ENCODE assay signal across 8 cellular contexts in the genomic region with DNA sequence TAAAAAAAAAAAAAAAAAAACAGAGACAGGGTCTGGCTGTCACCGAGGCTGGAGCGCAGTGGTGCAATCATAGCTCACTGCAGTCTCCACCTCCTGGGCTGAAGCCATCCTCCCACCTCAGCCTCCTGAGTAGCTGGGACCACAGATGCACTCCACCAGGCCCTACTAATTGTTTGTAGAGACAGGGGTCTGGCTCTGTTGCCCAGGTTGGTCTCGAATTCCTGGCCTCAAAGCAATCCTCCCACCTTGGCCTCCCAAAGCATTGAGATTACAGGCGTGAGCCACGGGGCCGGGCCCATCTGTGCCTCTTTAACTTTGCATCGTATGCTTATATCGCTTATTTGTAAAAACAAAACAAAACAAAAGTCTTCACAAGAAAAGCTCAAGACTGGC. TPM values are rescaled to one million over a fixed set of nuclear protein-coding genes. Genes with fewer than 3 reads are reported as not detected.
DNase-seq lines count a peak whose midpoint lies in the region; ATAC-seq and TF ChIP-seq lines count a peak whose summit lies in the region.

No MANE protein-coding gene starts in this region.

- no peak for TF ChIP-seq POLR2A in ovary (IDR thresholded peaks at IDR 0.05)

- H3K4me1 ChIP-seq in endocrine pancreas (ENCODE audit: control insufficient read depth, insufficient read depth, low read length) (no peaks in the 10 kb centered on the region), ovary (ENCODE audit: insufficient read depth) (peaks cover 17% of the 10 kb centered on the region)

- H3K9ac ChIP-seq in endocrine pancreas (ENCODE audit: control insufficient read depth, insufficient read depth, low read length): peak overlapping the region; percentile 38

- peak overlapping the region; percentile 58 to 89 for H3K27ac ChIP-seq in ovary

- intact Hi-C loops in ovary (cut with DNase I): no loop called here

- DNase-seq in T-helper 2 cell: peak in 3 of 5 experiments; percentile 13 to 82 (median 33)
- peak in 3 of 5 donors; percentile 43 to 67 (median 52) for DNase-seq in ovary
- no peak for DNase-seq in globus pallidus (ENCODE audit: low spot score)
- no peak for DNase-seq in iPS-NIHi7 (ENCODE audit: extremely low spot score)
- no peak for DNase-seq in SIG-M5 treated with dmso at 0.1 percent for 504 hours (lab: John Stamatoyannopoulos, UW; ENCODE audit: unreplicated experiment)

- H3K27me3 ChIP-seq in endocrine pancreas (ENCODE audit: control insufficient read depth, insufficient read depth, low read length) (no peaks in the 10 kb centered on the region), ovary (no peaks in the 10 kb centered on the region)

- H3K4me3 ChIP-seq in GM08714 (ENCODE audit: low read length) (peak overlapping the region; percentile 72; the same call in 1 of the 2 replicates), endocrine pancreas (ENCODE audit: control insufficient read depth, insufficient read depth, low read length) (peak overlapping the region; percentile 40), ovary (peak overlapping the region; percentile 66)

- no peak for TF ChIP-seq EP300 in ovary (IDR thresholded peaks at IDR 0.05)

- no peak for ATAC-seq in HG03571 (IDR thresholded peaks at IDR 0.05; ENCODE audit: unreplicated experiment)

- TF ChIP-seq CTCF in ovary (IDR thresholded peaks at IDR 0.05): no peak

- 1 to 5% (median 2%) methylated on average over 8 of the region's 8 CpGs for WGBS in ovary, 3 donors

- H3K9me3 ChIP-seq in endocrine pancreas (ENCODE audit: control insufficient read depth, low read length) (no peaks in the 10 kb centered on the region), ovary (no peaks in the 10 kb centered on the region)

- H3K36me3 ChIP-seq in endocrine pancreas (ENCODE audit: control insufficient read depth, insufficient read depth, low read length): no peaks in the 10 kb centered on the region
- H3K36me3 ChIP-seq in ovary: no peaks in the 10 kb centered on the region

RNA-seq across cellular contexts. Expression of a gene that starts 3.1 kb away (rescaled TPM):
- 10 to 100 TPM; 33.3 to 87.1 (median 44.3) TPM for total RNA-seq in ovary
- polyA plus RNA-seq in ovary: 10 to 100 TPM; 25.3 to 54.2 TPM

Comparison
In these comparisons a context has a peak if more than half of its experiments do, and no peak if none do; other contexts are left out.
1. DNase-seq: peak in T-helper 2 cell (3 of 5) and ovary (3 of 5); none in globus pallidus (single experiment), iPS-NIHi7 (single experiment) and SIG-M5 treated with dmso at 0.1 percent for 504 hours (single experiment).
2. Peak in every context shown above with its lines, with median percentiles within 50 percentile points of each other: H3K4me3 ChIP-seq.